ENCODE assay signal across 17 cellular contexts in the genomic region with DNA sequence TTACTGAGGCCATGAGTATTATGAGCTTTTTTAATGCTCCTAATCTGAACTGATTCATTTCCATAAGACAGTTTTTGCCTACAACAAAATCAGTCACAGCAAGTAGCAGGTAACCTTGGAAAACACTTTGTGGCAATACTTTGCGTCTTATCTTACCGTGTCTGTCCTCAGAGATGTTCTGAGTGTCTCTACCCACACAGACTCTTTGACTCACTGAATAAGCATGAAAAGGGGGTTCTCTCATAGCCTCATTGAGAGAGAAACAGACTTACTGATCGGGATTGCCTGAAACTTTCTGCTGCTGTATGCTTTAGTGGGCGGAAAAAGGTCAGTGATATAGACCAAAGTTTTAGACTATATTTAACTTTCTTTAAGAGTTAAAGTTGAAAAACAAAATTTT.
A peak's percentile ranks its signal among the peaks of the same experiment; 100 is the strongest.
DNase-seq lines count a peak whose midpoint lies in the region; ATAC-seq lines count a peak whose summit lies in the region.
"Had no signal": no experiment of that assay in that cellular context is flagged by ENCODE, and none has a peak within 500 bp of the region (broad histone marks: within the 10 kb centered on the region; RNA-seq: fewer than 3 reads in every experiment).

No MANE protein-coding gene starts in this region.

- POLR2A ChIA-PET in activated CD4-positive, alpha-beta T cell treated with anti-CD3 and anti-CD28 coated beads for 36 hours (lab: Charles Lee): interaction anchor here (0.7 kb wide), 1 partner anchor 94 kb away, joined by 3 read pairs; no protein-coding TSS in a partner anchor
- POLR2A ChIA-PET in activated CD4-positive, alpha-beta memory T cell treated with anti-CD3 and anti-CD28 coated beads for 36 hours (lab: Charles Lee): no interaction called here

- H3K27me3 Mint-ChIP-seq in activated CD4-positive, alpha-beta T cell treated with anti-CD3 and anti-CD28 coated beads for 36 hours: no peaks in the 10 kb centered on the region
- no peaks in the 10 kb centered on the region for H3K27me3 Mint-ChIP-seq in stimulated activated naive CD8-positive, alpha-beta T cell treated with anti-CD3 and anti-CD28 coated beads, Interleukin-15, amount 100 ng/mL, for 72 hours
- peaks cover 3% of the 10 kb centered on the region for H3K27me3 Mint-ChIP-seq in activated CD4-positive, alpha-beta memory T cell treated with anti-CD3 and anti-CD28 coated beads for 36 hours
- H3K27me3 Mint-ChIP-seq in activated CD4-positive, alpha-beta T cell treated with anti-CD3 and anti-CD28 coated beads, Interleukin-2, amount 10 ng/mL, durations not matched to agents 24 days and 14 days: no peaks in the 10 kb centered on the region

- no peaks in the 10 kb centered on the region for H3K9me3 Mint-ChIP-seq in activated CD4-positive, alpha-beta T cell treated with anti-CD3 and anti-CD28 coated beads for 36 hours (ENCODE audit: low read depth)
- no peaks in the 10 kb centered on the region for H3K9me3 Mint-ChIP-seq in stimulated activated naive CD8-positive, alpha-beta T cell treated with anti-CD3 and anti-CD28 coated beads, Interleukin-15, amount 100 ng/mL, for 72 hours
- peaks cover 3% of the 10 kb centered on the region for H3K9me3 Mint-ChIP-seq in activated CD4-positive, alpha-beta memory T cell treated with anti-CD3 and anti-CD28 coated beads for 36 hours
- peaks cover 3% of the 10 kb centered on the region for H3K9me3 Mint-ChIP-seq in activated CD4-positive, alpha-beta T cell treated with anti-CD3 and anti-CD28 coated beads, Interleukin-2, amount 10 ng/mL, durations not matched to agents 24 days and 14 days
- H3K9me3 Mint-ChIP-seq: H9 had no signal

- H3K27ac Mint-ChIP-seq in activated CD4-positive, alpha-beta T cell treated with anti-CD3 and anti-CD28 coated beads for 36 hours: peak overlapping the region; percentile 8
- no peak overlapping the region for H3K27ac Mint-ChIP-seq in stimulated activated naive CD8-positive, alpha-beta T cell treated with anti-CD3 and anti-CD28 coated beads, Interleukin-15, amount 100 ng/mL, for 72 hours
- H3K27ac Mint-ChIP-seq in activated CD4-positive, alpha-beta memory T cell treated with anti-CD3 and anti-CD28 coated beads for 36 hours: no peak overlapping the region
- no peak overlapping the region for H3K27ac Mint-ChIP-seq in activated CD4-positive, alpha-beta T cell treated with anti-CD3 and anti-CD28 coated beads, Interleukin-2, amount 10 ng/mL, durations not matched to agents 24 days and 14 days

- ATAC-seq in activated CD4-positive, alpha-beta T cell treated with anti-CD3 and anti-CD28 coated beads for 36 hours: peak; percentile 90
- peak; percentile 78 for ATAC-seq in stimulated activated naive CD8-positive, alpha-beta T cell treated with anti-CD3 and anti-CD28 coated beads, Interleukin-15, Interleukin-2, amounts not matched to agents 100 U/mL and 50 U/mL, for 24 hours
- ATAC-seq in stimulated activated naive CD8-positive, alpha-beta T cell treated with anti-CD3 and anti-CD28 coated beads, Interleukin-15, amount 100 ng/mL, for 72 hours: no peak

- no peak for DNase-seq in activated CD4-positive, alpha-beta T cell treated with anti-CD3 and anti-CD28 coated beads for 36 hours
- no peak for DNase-seq in activated CD4-positive, alpha-beta T cell treated with anti-CD3 and anti-CD28 coated beads, Interleukin-2, amount 50 U/mL, for 4 hours
- no peak for DNase-seq in stimulated activated naive CD8-positive, alpha-beta T cell treated with anti-CD3 and anti-CD28 coated beads, Interleukin-15, Interleukin-2, amounts not matched to agents 100 U/mL and 50 U/mL, for 24 hours
- no peak for DNase-seq in stimulated activated naive CD8-positive, alpha-beta T cell treated with anti-CD3 and anti-CD28 coated beads, Interleukin-15, amount 100 ng/mL, for 72 hours
- DNase-seq in iris pigment epithelial cell (ENCODE audit: low read depth) (peak; percentile 49), NOMO-1 (lab: John Stamatoyannopoulos, UW; ENCODE audit: unreplicated experiment in 2 of 2) (no peak)
- no peak for DNase-seq in activated CD4-positive, alpha-beta memory T cell treated with anti-CD3 and anti-CD28 coated beads for 36 hours
- no peak for DNase-seq in activated CD4-positive, alpha-beta T cell treated with anti-CD3 and anti-CD28 coated beads, Interleukin-2, amount 10 ng/mL, durations not matched to agents 24 days and 14 days
- DNase-seq: 8988T, DMS 273 treated with DMSO at 0.1 percent for 48 hours, DND-41, H9, NCI-H1417, NCI-H187, NCI-H345, NCI-H526, PC-9 had no signal

- H3K4me3 Mint-ChIP-seq in activated CD4-positive, alpha-beta T cell treated with anti-CD3 and anti-CD28 coated beads for 36 hours: no peak overlapping the region
- H3K4me3 Mint-ChIP-seq in stimulated activated naive CD8-positive, alpha-beta T cell treated with anti-CD3 and anti-CD28 coated beads, Interleukin-15, amount 100 ng/mL, for 72 hours: no peak overlapping the region
- no peak overlapping the region for H3K4me3 Mint-ChIP-seq in activated CD4-positive, alpha-beta memory T cell treated with anti-CD3 and anti-CD28 coated beads for 36 hours
- H3K4me3 Mint-ChIP-seq in activated CD4-positive, alpha-beta T cell treated with anti-CD3 and anti-CD28 coated beads, Interleukin-2, amount 10 ng/mL, durations not matched to agents 24 days and 14 days: no peak overlapping the region
- H3K4me3 Mint-ChIP-seq: H9 had no signal

- H3K36me3 Mint-ChIP-seq in activated CD4-positive, alpha-beta T cell treated with anti-CD3 and anti-CD28 coated beads for 36 hours (ENCODE audit: low read depth): no peaks in the 10 kb centered on the region
- no peaks in the 10 kb centered on the region for H3K36me3 Mint-ChIP-seq in activated CD4-positive, alpha-beta memory T cell treated with anti-CD3 and anti-CD28 coated beads for 36 hours
- H3K36me3 Mint-ChIP-seq in activated CD4-positive, alpha-beta T cell treated with anti-CD3 and anti-CD28 coated beads, Interleukin-2, amount 10 ng/mL, durations not matched to agents 24 days and 14 days (ENCODE audit: low read depth): no peaks in the 10 kb centered on the region

- H3K4me1 Mint-ChIP-seq in activated CD4-positive, alpha-beta T cell treated with anti-CD3 and anti-CD28 coated beads for 36 hours: peaks cover 21% of the 10 kb centered on the region
- no peaks in the 10 kb centered on the region for H3K4me1 Mint-ChIP-seq in stimulated activated naive CD8-positive, alpha-beta T cell treated with anti-CD3 and anti-CD28 coated beads, Interleukin-15, amount 100 ng/mL, for 72 hours
- H3K4me1 Mint-ChIP-seq in activated CD4-positive, alpha-beta memory T cell treated with anti-CD3 and anti-CD28 coated beads for 36 hours (ENCODE audit: low read depth): peaks cover 17% of the 10 kb centered on the region
- H3K4me1 Mint-ChIP-seq in activated CD4-positive, alpha-beta T cell treated with anti-CD3 and anti-CD28 coated beads, Interleukin-2, amount 10 ng/mL, durations not matched to agents 24 days and 14 days: peaks cover 16% of the 10 kb centered on the region

- CTCF ChIA-PET in activated CD4-positive, alpha-beta T cell treated with anti-CD3 and anti-CD28 coated beads for 36 hours (lab: Charles Lee): interaction anchor here (2.0 kb wide), 1 partner anchor 100 kb away, joined by 4 read pairs; no protein-coding TSS in a partner anchor
- CTCF ChIA-PET in activated CD4-positive, alpha-beta memory T cell treated with anti-CD3 and anti-CD28 coated beads for 36 hours (lab: Charles Lee): interaction anchor here (1.3 kb wide), 1 partner anchor 101 kb away, joined by 3 read pairs; no protein-coding TSS in a partner anchor

- intact Hi-C loops in activated CD4-positive, alpha-beta T cell treated with anti-CD3 and anti-CD28 coated beads for 36 hours (cut with DNase I, micrococcal nuclease): no loop called here
- intact Hi-C loops in activated CD4-positive, alpha-beta memory T cell treated with anti-CD3 and anti-CD28 coated beads for 36 hours (cut with micrococcal nuclease): no loop called here
- intact Hi-C loops in activated CD4-positive, alpha-beta T cell treated with anti-CD3 and anti-CD28 coated beads, Interleukin-2, amount 10 ng/mL, durations not matched to agents 24 days and 14 days (cut with micrococcal nuclease): no loop called here
